Comparison of ENCODE assay signal across 8 cellular contexts in genomic region chr1:248839168-248839555, GRCh38. TPM values are rescaled to one million over a fixed set of nuclear protein-coding genes. Genes with fewer than 3 reads are reported as not detected.
DNase-seq lines count a peak whose midpoint lies in the region; ATAC-seq and TF ChIP-seq lines count a peak whose summit lies in the region.

No MANE protein-coding gene starts in this region.

- H3K27me3 Mint-ChIP-seq in nephron (ENCODE audit: low read depth), result no peaks in the 10 kb centered on the region

- H2AFZ ChIP-seq in MM.1S (ENCODE audit: low read length), result peak overlapping the region; percentile 70

- H3K4me2 ChIP-seq in MM.1S (ENCODE audit: low read depth, low read length), result peak overlapping the region; percentile 86

- TF ChIP-seq CTCF in BE2C (IDR thresholded peaks at IDR 0.05; ENCODE audit: low read depth, low read length) (no peak), MM.1S (IDR thresholded peaks at IDR 0.05; ENCODE audit: low read length) (no peak), nephron (IDR thresholded peaks at IDR 0.05; ENCODE audit: unreplicated experiment in 3 of 3) (no peak)

- no peaks in the 10 kb centered on the region for H3K9me3 ChIP-seq in BE2C
- no peaks in the 10 kb centered on the region for H3K9me3 ChIP-seq in MM.1S (replicated peaks; ENCODE audit: insufficient read depth, low read length)
- H3K9me3 ChIP-seq in duodenal mucosa (ENCODE audit: control insufficient read depth in 1 of 2, low read length in 2 of 2), result no peaks in the 10 kb centered on the region

- peaks cover 49% of the 10 kb centered on the region for H3K79me2 ChIP-seq in MM.1S (ENCODE audit: low read length)

- H3K36me3 Mint-ChIP-seq in nephron (ENCODE audit: low read depth), result no peaks in the 10 kb centered on the region

- ATAC-seq in GM19023 (IDR thresholded peaks at IDR 0.05; ENCODE audit: unreplicated experiment) (no peak), HG02588 (IDR thresholded peaks at IDR 0.05; ENCODE audit: unreplicated experiment) (no peak), GM21786 (IDR thresholded peaks at IDR 0.05; ENCODE audit: unreplicated experiment) (no peak)

- H4K20me1 ChIP-seq in MM.1S (ENCODE audit: insufficient read depth, low read length), result no peaks in the 10 kb centered on the region

- H3K4me1 Mint-ChIP-seq in nephron, result peaks cover 14% of the 10 kb centered on the region

- H3K27me3 ChIP-seq in BE2C (peaks cover 13% of the 10 kb centered on the region), MM.1S (replicated peaks; ENCODE audit: insufficient read depth, low read length) (no peaks in the 10 kb centered on the region), duodenal mucosa (ENCODE audit: control insufficient read depth in 1 of 2, insufficient read depth in 2 of 2, low read length in 2 of 2) (no peaks in the 10 kb centered on the region)

- H3K9me2 ChIP-seq in MM.1S (replicated peaks; ENCODE audit: insufficient read depth, low read length), result no peaks in the 10 kb centered on the region

- H3F3A ChIP-seq in MM.1S (ENCODE audit: insufficient read depth, low read length), result peaks cover 8% of the 10 kb centered on the region

- H3K4me3 Mint-ChIP-seq in nephron, result no peak overlapping the region

- H3K36me3 ChIP-seq in BE2C, result no peaks in the 10 kb centered on the region
- no peaks in the 10 kb centered on the region for H3K36me3 ChIP-seq in MM.1S (replicated peaks; ENCODE audit: insufficient read depth, low read length)
- peaks cover 0 to 8% of the 10 kb centered on the region in 2 donors for H3K36me3 ChIP-seq in duodenal mucosa (ENCODE audit: control insufficient read depth in 1 of 2, insufficient read depth in 2 of 2, low read length in 2 of 2)

- H3K9ac ChIP-seq in MM.1S (ENCODE audit: low read length) (peak overlapping the region; percentile 99), duodenal mucosa (ENCODE audit: low read depth in 1 of 2, low read length in 2 of 2) (peak overlapping the region; percentile 92 to 99)

- peak overlapping the region in 2 of 3 experiments; percentile 96 to 97 for H3K27ac Mint-ChIP-seq in nephron

- H3K27ac ChIP-seq in MM.1S (ENCODE audit: low read length) (peak overlapping the region; percentile 98), duodenal mucosa (ENCODE audit: low read depth, low read length) (peak overlapping the region; percentile 100)

- no peaks in the 10 kb centered on the region for H3K4me1 ChIP-seq in BE2C
- no peaks in the 10 kb centered on the region for H3K4me1 ChIP-seq in MM.1S (ENCODE audit: low read length)
- peaks cover 6 to 34% of the 10 kb centered on the region in 2 donors for H3K4me1 ChIP-seq in duodenal mucosa (ENCODE audit: control insufficient read depth in 1 of 2, insufficient read depth in 2 of 2, low read length in 2 of 2)

- no peak for DNase-seq in BE2C
- no peak for DNase-seq in MM.1S
- DNase-seq in NCI-H128 (lab: John Stamatoyannopoulos, UW; ENCODE audit: unreplicated experiment), result no peak

- peak overlapping the region; percentile 85 for H3K4me3 ChIP-seq in BE2C (ENCODE audit: low read depth, low read length)
- peak overlapping the region; percentile 96 for H3K4me3 ChIP-seq in MM.1S (ENCODE audit: low read length)
- H3K4me3 ChIP-seq in duodenal mucosa (ENCODE audit: low read depth in 1 of 2, low read length in 2 of 2), result peak overlapping the region; percentile 83 to 91

- H3K9me3 Mint-ChIP-seq in nephron, result no peaks in the 10 kb centered on the region

RNA-seq across cellular contexts. Expression of gene ZNF672, which starts 1.1 kb away (rescaled TPM):
- polyA plus RNA-seq in BE2C (2012; ENCODE audit: insufficient read depth, insufficient read length, low read depth), result 26.8 TPM

RNA-seq across cellular contexts. Expression of gene SH3BP5L, which starts 13.4 kb away (rescaled TPM):
- 76.4 TPM for polyA plus RNA-seq in BE2C (2012; ENCODE audit: insufficient read depth, insufficient read length, low read depth)

RNA-seq across cellular contexts. Expression of gene ZNF692, which starts 19.7 kb away (rescaled TPM):
- polyA plus RNA-seq in BE2C (2012; ENCODE audit: insufficient read depth, insufficient read length, low read depth), result 68.6 TPM
